ENCODE assay signal across 1 cellular context in genomic region chr4:156578005-156578404, GRCh38.
TF ChIP-seq lines count a peak whose summit lies in the region.

No MANE protein-coding gene starts in this region.

TF ChIP-seq in HepG2, 621 proteins besides CTCF, POLR2A, EP300 and RAD21 (continued from another document):
- no peak for TF ChIP-seq ZNF362 (CRISPR knock-in tag; IDR thresholded peaks at IDR 0.05; ENCODE audit: borderline replicate concordance)
- TF ChIP-seq NBN (conservative IDR thresholded peaks at IDR 0.05) = no peak
- TF ChIP-seq AGO2 (optimal IDR thresholded peaks at IDR 0.05; ENCODE audit: low read depth, low read length) = no peak
- no peak for TF ChIP-seq ZNF605 (CRISPR knock-in tag; IDR thresholded peaks at IDR 0.05)
- no peak for TF ChIP-seq U2AF1 (optimal IDR thresholded peaks at IDR 0.05; ENCODE audit: low read depth, low read length)
- no peak for TF ChIP-seq ZNF574 (CRISPR knock-in tag; IDR thresholded peaks at IDR 0.05)
- TF ChIP-seq USF2 (IDR thresholded peaks at IDR 0.05; ENCODE audit: low read depth, low read length) = no peak
- TF ChIP-seq USF2 (CRISPR knock-in tag; IDR thresholded peaks at IDR 0.05; ENCODE audit: borderline replicate concordance) = no peak
- TF ChIP-seq RBM22 (optimal IDR thresholded peaks at IDR 0.05; ENCODE audit: low read length) = no peak
- no peak for TF ChIP-seq ZNF136 (CRISPR knock-in tag; IDR thresholded peaks at IDR 0.05; ENCODE audit: low read depth)
